ENCODE assay signal across 11 cellular contexts in genomic region chr1:79188371-79188770, GRCh38.
DNase-seq lines count a peak whose midpoint lies in the region; ATAC-seq and TF ChIP-seq lines count a peak whose summit lies in the region.
"Had no signal": no experiment of that assay in that cellular context is flagged by ENCODE, and none has a peak within 500 bp of the region (broad histone marks: within the 10 kb centered on the region; RNA-seq: fewer than 3 reads in every experiment).

No MANE protein-coding gene starts in this region.

- no peaks in the 10 kb centered on the region for H3K9me3 ChIP-seq in suprapubic skin

- peak; percentile 1 for DNase-seq in AG10803 (ENCODE audit: low read depth)
- peak; percentile 10 for DNase-seq in RWPE1 (ENCODE audit: low spot score)
- DNase-seq in fibroblast of pulmonary artery (ENCODE audit: low read depth) = peak; percentile 63
- DNase-seq in Kasumi-1 (lab: John Stamatoyannopoulos, UW) = no peak
- no peak for DNase-seq in suprapubic skin (ENCODE audit: low spot score in 2 of 2)
- DNase-seq in activated naive CD4-positive, alpha-beta T cell treated with anti-CD3 and anti-CD28 coated beads, Interleukin-2, amount 10 ng/mL, durations not matched to agents 7 days and 5 days = no peak
- no peak for DNase-seq in hypothalamus (lab: John Stamatoyannopoulos, UW)
- DNase-seq: activated CD8-positive, alpha-beta memory T cell treated with anti-CD3 and anti-CD28 coated beads, Interleukin-2, amount 50 U/mL, for 4 hours; effector memory CD4-positive, alpha-beta T cell; NCI-H1048 had no signal

- 55% methylated on average over 2 of the region's 2 CpGs for whole genome bisulfite sequencing in suprapubic skin

- peak; percentile 33 for ATAC-seq in HG02884 (IDR thresholded peaks at IDR 0.05; ENCODE audit: unreplicated experiment)

- no peaks in the 10 kb centered on the region for H3K36me3 ChIP-seq in suprapubic skin

- H3K27me3 ChIP-seq in suprapubic skin = no peaks in the 10 kb centered on the region

- no peaks in the 10 kb centered on the region for H3K4me1 ChIP-seq in suprapubic skin

- no peaks in the 10 kb centered on the region for H3K9me3 Mint-ChIP-seq in activated naive CD4-positive, alpha-beta T cell treated with anti-CD3 and anti-CD28 coated beads, Interleukin-2, amount 10 ng/mL, durations not matched to agents 7 days and 5 days

- no peak overlapping the region for H3K4me3 Mint-ChIP-seq in activated naive CD4-positive, alpha-beta T cell treated with anti-CD3 and anti-CD28 coated beads, Interleukin-2, amount 10 ng/mL, durations not matched to agents 7 days and 5 days

- no peak for TF ChIP-seq POLR2A in suprapubic skin (IDR thresholded peaks at IDR 0.05)

- H3K4me3 ChIP-seq in AG10803 (ENCODE audit: low read length) (no peak overlapping the region), fibroblast of pulmonary artery (replicated peaks; ENCODE audit: low read depth, low read length) (no peak overlapping the region), suprapubic skin (no peak overlapping the region)

- no peak overlapping the region for H3K27ac ChIP-seq in RWPE1
- no peak overlapping the region for H3K27ac ChIP-seq in suprapubic skin

- TF ChIP-seq CTCF in AG10803 (conservative IDR thresholded peaks at IDR 0.05; ENCODE audit: low read length) (no peak), RWPE1 (conservative IDR thresholded peaks at IDR 0.05; ENCODE audit: low read depth) (no peak), fibroblast of pulmonary artery (IDR thresholded peaks at IDR 0.05; ENCODE audit: low read length, missing control alignments) (no peak), suprapubic skin (IDR thresholded peaks at IDR 0.05) (no peak)

- H3K4me1 Mint-ChIP-seq in activated naive CD4-positive, alpha-beta T cell treated with anti-CD3 and anti-CD28 coated beads, Interleukin-2, amount 10 ng/mL, durations not matched to agents 7 days and 5 days = peaks cover 4% of the 10 kb centered on the region

- no peak overlapping the region for H3K27ac Mint-ChIP-seq in activated naive CD4-positive, alpha-beta T cell treated with anti-CD3 and anti-CD28 coated beads, Interleukin-2, amount 10 ng/mL, durations not matched to agents 7 days and 5 days

- POLR2A ChIA-PET in RWPE1 (lab: Yijun Ruan, JAX; ENCODE audit: low non-redundant PET) = no interaction called here

- no peaks in the 10 kb centered on the region for H3K36me3 Mint-ChIP-seq in activated naive CD4-positive, alpha-beta T cell treated with anti-CD3 and anti-CD28 coated beads, Interleukin-2, amount 10 ng/mL, durations not matched to agents 7 days and 5 days

- CTCF ChIA-PET in RWPE1 (lab: Yijun Ruan, JAX) = interaction anchor here (0.8 kb wide), 1 partner anchor 303 kb away, joined by 3 read pairs; no protein-coding TSS in a partner anchor
- CTCF ChIA-PET in activated naive CD4-positive, alpha-beta T cell treated with anti-CD3 and anti-CD28 coated beads, Interleukin-2, amount 10 ng/mL, durations not matched to agents 7 days and 5 days (lab: Charles Lee) = interaction anchor here (0.8 kb wide), 1 partner anchor 348 kb away, joined by 3 read pairs; no protein-coding TSS in a partner anchor

- H3K27me3 Mint-ChIP-seq in activated naive CD4-positive, alpha-beta T cell treated with anti-CD3 and anti-CD28 coated beads, Interleukin-2, amount 10 ng/mL, durations not matched to agents 7 days and 5 days = no peaks in the 10 kb centered on the region

- TF ChIP-seq EP300 in suprapubic skin (IDR thresholded peaks at IDR 0.05) = no peak

Comparison
In these comparisons a context has a peak if more than half of its experiments do, and no peak if none do; other contexts are left out.
1. DNase-seq: peak in AG10803 (single experiment), RWPE1 (single experiment) and fibroblast of pulmonary artery (single experiment); none in Kasumi-1 (0 of 2), suprapubic skin (0 of 2), activated naive CD4-positive, alpha-beta T cell treated with anti-CD3 and anti-CD28 coated beads, Interleukin-2, amount 10 ng/mL, durations not matched to agents 7 days and 5 days (single experiment) and hypothalamus (0 of 51).